Comparison of ENCODE assay signal across 1 cellular context in the genomic region with DNA sequence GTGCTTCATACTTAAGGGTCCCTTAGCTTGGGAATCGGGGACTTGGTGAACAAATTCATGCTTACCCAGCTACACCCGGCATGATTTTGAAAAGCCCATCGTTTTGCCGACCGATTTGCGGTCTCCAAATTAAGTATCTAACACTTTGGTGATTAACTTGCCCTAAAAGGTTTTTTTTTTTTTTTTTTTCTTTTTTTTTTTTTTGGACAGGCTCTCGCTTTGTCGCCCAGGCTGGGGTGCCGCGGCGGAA.
TF ChIP-seq lines count a peak whose summit lies in the region.

No MANE protein-coding gene starts in this region.

TF ChIP-seq in HepG2, 621 proteins besides CTCF, POLR2A, EP300 and RAD21:
- TF ChIP-seq, protein P1, sequence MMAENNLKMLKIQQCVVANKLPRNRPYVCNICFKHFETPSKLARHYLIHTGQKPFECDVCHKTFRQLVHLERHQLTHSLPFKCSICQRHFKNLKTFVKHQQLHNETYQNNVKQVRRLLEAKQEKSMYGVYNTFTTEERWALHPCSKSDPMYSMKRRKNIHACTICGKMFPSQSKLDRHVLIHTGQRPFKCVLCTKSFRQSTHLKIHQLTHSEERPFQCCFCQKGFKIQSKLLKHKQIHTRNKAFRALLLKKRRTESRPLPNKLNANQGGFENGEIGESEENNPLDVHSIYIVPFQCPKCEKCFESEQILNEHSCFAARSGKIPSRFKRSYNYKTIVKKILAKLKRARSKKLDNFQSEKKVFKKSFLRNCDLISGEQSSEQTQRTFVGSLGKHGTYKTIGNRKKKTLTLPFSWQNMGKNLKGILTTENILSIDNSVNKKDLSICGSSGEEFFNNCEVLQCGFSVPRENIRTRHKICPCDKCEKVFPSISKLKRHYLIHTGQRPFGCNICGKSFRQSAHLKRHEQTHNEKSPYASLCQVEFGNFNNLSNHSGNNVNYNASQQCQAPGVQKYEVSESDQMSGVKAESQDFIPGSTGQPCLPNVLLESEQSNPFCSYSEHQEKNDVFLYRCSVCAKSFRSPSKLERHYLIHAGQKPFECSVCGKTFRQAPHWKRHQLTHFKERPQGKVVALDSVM (CRISPR knock-in tag; IDR thresholded peaks at IDR 0.05): 0 out of 2 replicates have a peak, but pooled peaks have one; percentile 7
- TF ChIP-seq ZNF230 (CRISPR knock-in tag; IDR thresholded peaks at IDR 0.05): no peak
- TF ChIP-seq KDM3A (CRISPR knock-in tag; IDR thresholded peaks at IDR 0.05; ENCODE audit: low read depth): no peak
- TF ChIP-seq, protein P2, sequence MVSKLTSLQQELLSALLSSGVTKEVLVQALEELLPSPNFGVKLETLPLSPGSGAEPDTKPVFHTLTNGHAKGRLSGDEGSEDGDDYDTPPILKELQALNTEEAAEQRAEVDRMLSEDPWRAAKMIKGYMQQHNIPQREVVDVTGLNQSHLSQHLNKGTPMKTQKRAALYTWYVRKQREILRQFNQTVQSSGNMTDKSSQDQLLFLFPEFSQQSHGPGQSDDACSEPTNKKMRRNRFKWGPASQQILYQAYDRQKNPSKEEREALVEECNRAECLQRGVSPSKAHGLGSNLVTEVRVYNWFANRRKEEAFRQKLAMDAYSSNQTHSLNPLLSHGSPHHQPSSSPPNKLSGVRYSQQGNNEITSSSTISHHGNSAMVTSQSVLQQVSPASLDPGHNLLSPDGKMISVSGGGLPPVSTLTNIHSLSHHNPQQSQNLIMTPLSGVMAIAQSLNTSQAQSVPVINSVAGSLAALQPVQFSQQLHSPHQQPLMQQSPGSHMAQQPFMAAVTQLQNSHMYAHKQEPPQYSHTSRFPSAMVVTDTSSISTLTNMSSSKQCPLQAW (CRISPR knock-in tag; IDR thresholded peaks at IDR 0.05): no peak
- TF ChIP-seq THAP11 (CRISPR knock-in tag; IDR thresholded peaks at IDR 0.05): no peak
- TF ChIP-seq ZNF205 (CRISPR knock-in tag; IDR thresholded peaks at IDR 0.05): no peak
- TF ChIP-seq ZNF17 (CRISPR knock-in tag; IDR thresholded peaks at IDR 0.05): no peak
- no peak for TF ChIP-seq RNF2 (conservative IDR thresholded peaks at IDR 0.05; ENCODE audit: low read depth)
- TF ChIP-seq, protein P3, sequence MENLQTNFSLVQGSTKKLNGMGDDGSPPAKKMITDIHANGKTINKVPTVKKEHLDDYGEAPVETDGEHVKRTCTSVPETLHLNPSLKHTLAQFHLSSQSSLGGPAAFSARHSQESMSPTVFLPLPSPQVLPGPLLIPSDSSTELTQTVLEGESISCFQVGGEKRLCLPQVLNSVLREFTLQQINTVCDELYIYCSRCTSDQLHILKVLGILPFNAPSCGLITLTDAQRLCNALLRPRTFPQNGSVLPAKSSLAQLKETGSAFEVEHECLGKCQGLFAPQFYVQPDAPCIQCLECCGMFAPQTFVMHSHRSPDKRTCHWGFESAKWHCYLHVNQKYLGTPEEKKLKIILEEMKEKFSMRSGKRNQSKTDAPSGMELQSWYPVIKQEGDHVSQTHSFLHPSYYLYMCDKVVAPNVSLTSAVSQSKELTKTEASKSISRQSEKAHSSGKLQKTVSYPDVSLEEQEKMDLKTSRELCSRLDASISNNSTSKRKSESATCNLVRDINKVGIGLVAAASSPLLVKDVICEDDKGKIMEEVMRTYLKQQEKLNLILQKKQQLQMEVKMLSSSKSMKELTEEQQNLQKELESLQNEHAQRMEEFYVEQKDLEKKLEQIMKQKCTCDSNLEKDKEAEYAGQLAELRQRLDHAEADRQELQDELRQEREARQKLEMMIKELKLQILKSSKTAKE (CRISPR knock-in tag; IDR thresholded peaks at IDR 0.05; ENCODE audit: borderline replicate concordance): no peak
- TF ChIP-seq RBM39 (IDR thresholded peaks at IDR 0.05; ENCODE audit: low read depth, low read length, poor library complexity, severe bottlenecking): peak; percentile 17
- no peak for TF ChIP-seq MBNL3 (CRISPR knock-in tag; conservative IDR thresholded peaks at IDR 0.05)
- no peak for TF ChIP-seq SNAI1 (CRISPR knock-in tag; IDR thresholded peaks at IDR 0.05; ENCODE audit: borderline replicate concordance)
- TF ChIP-seq ZNF660 (CRISPR knock-in tag; IDR thresholded peaks at IDR 0.05; ENCODE audit: borderline replicate concordance, low read depth): no peak
- no peak for TF ChIP-seq ZSCAN12 (CRISPR knock-in tag; IDR thresholded peaks at IDR 0.05)
- TF ChIP-seq CENPX (CRISPR knock-in tag; IDR thresholded peaks at IDR 0.05): 0 out of 2 replicates have a peak, but pooled peaks have one; percentile 67
- TF ChIP-seq DR1 (CRISPR knock-in tag; IDR thresholded peaks at IDR 0.05): no peak
- TF ChIP-seq GFI1 (CRISPR knock-in tag; IDR thresholded peaks at IDR 0.05; ENCODE audit: borderline replicate concordance): no peak
- TF ChIP-seq PHF21A (CRISPR knock-in tag; IDR thresholded peaks at IDR 0.05): peak; percentile 70; the same call in 1 of the 2 replicates
- TF ChIP-seq, protein P4, sequence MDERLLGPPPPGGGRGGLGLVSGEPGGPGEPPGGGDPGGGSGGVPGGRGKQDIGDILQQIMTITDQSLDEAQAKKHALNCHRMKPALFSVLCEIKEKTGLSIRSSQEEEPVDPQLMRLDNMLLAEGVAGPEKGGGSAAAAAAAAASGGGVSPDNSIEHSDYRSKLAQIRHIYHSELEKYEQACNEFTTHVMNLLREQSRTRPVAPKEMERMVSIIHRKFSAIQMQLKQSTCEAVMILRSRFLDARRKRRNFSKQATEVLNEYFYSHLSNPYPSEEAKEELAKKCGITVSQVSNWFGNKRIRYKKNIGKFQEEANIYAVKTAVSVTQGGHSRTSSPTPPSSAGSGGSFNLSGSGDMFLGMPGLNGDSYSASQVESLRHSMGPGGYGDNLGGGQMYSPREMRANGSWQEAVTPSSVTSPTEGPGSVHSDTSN (CRISPR knock-in tag; IDR thresholded peaks at IDR 0.05): no peak
- TF ChIP-seq, protein P5, sequence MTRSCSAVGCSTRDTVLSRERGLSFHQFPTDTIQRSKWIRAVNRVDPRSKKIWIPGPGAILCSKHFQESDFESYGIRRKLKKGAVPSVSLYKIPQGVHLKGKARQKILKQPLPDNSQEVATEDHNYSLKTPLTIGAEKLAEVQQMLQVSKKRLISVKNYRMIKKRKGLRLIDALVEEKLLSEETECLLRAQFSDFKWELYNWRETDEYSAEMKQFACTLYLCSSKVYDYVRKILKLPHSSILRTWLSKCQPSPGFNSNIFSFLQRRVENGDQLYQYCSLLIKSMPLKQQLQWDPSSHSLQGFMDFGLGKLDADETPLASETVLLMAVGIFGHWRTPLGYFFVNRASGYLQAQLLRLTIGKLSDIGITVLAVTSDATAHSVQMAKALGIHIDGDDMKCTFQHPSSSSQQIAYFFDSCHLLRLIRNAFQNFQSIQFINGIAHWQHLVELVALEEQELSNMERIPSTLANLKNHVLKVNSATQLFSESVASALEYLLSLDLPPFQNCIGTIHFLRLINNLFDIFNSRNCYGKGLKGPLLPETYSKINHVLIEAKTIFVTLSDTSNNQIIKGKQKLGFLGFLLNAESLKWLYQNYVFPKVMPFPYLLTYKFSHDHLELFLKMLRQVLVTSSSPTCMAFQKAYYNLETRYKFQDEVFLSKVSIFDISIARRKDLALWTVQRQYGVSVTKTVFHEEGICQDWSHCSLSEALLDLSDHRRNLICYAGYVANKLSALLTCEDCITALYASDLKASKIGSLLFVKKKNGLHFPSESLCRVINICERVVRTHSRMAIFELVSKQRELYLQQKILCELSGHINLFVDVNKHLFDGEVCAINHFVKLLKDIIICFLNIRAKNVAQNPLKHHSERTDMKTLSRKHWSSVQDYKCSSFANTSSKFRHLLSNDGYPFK (CRISPR knock-in tag; IDR thresholded peaks at IDR 0.05; ENCODE audit: borderline replicate concordance): no peak
- TF ChIP-seq, protein P6, sequence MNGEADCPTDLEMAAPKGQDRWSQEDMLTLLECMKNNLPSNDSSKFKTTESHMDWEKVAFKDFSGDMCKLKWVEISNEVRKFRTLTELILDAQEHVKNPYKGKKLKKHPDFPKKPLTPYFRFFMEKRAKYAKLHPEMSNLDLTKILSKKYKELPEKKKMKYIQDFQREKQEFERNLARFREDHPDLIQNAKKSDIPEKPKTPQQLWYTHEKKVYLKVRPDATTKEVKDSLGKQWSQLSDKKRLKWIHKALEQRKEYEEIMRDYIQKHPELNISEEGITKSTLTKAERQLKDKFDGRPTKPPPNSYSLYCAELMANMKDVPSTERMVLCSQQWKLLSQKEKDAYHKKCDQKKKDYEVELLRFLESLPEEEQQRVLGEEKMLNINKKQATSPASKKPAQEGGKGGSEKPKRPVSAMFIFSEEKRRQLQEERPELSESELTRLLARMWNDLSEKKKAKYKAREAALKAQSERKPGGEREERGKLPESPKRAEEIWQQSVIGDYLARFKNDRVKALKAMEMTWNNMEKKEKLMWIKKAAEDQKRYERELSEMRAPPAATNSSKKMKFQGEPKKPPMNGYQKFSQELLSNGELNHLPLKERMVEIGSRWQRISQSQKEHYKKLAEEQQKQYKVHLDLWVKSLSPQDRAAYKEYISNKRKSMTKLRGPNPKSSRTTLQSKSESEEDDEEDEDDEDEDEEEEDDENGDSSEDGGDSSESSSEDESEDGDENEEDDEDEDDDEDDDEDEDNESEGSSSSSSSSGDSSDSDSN (CRISPR knock-in tag; IDR thresholded peaks at IDR 0.05): 0 out of 2 replicates have a peak, but pooled peaks have one; percentile 1
- no peak for TF ChIP-seq AHR (CRISPR knock-in tag; IDR thresholded peaks at IDR 0.05)
- TF ChIP-seq, protein P7, sequence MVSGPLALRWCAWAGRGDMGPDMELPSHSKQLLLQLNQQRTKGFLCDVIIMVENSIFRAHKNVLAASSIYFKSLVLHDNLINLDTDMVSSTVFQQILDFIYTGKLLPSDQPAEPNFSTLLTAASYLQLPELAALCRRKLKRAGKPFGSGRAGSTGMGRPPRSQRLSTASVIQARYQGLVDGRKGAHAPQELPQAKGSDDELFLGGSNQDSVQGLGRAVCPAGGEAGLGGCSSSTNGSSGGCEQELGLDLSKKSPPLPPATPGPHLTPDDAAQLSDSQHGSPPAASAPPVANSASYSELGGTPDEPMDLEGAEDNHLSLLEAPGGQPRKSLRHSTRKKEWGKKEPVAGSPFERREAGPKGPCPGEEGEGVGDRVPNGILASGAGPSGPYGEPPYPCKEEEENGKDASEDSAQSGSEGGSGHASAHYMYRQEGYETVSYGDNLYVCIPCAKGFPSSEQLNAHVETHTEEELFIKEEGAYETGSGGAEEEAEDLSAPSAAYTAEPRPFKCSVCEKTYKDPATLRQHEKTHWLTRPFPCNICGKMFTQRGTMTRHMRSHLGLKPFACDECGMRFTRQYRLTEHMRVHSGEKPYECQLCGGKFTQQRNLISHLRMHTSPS (CRISPR knock-in tag; IDR thresholded peaks at IDR 0.05; ENCODE audit: low read depth): no peak
